In genomic region chr11:70467196-70468085, GRCh38 we compare ENCODE assay signal across 8 cellular contexts.
DNase-seq lines count a peak whose midpoint lies in the region; ATAC-seq and TF ChIP-seq lines count a peak whose summit lies in the region.

No MANE protein-coding gene starts in this region.

- ATAC-seq in HG02798 (IDR thresholded peaks at IDR 0.05; ENCODE audit: poor library complexity, unreplicated experiment) (no peak), HG03442 (IDR thresholded peaks at IDR 0.05; ENCODE audit: unreplicated experiment) (no peak)

- no peaks in the 10 kb centered on the region for H3K9me3 ChIP-seq in neural progenitor cell (ENCODE audit: low read depth)

- H3K9me3 Mint-ChIP-seq in activated CD4-positive, alpha-beta T cell treated with anti-CD3 and anti-CD28 coated beads, Interleukin-2, amount 10 ng/mL, durations not matched to agents 24 days and 14 days = no peaks in the 10 kb centered on the region
- no peaks in the 10 kb centered on the region for H3K9me3 Mint-ChIP-seq in neural progenitor cell

- H3K4me1 ChIP-seq in neural progenitor cell = peaks cover 4% of the 10 kb centered on the region

- no peak overlapping the region for H3K4me2 ChIP-seq in neural progenitor cell

- H3K9ac ChIP-seq in neural progenitor cell = no peak overlapping the region

- no peak overlapping the region for H3K4me3 ChIP-seq in neural progenitor cell

- H3K4me3 Mint-ChIP-seq in activated CD4-positive, alpha-beta T cell treated with anti-CD3 and anti-CD28 coated beads, Interleukin-2, amount 10 ng/mL, durations not matched to agents 24 days and 14 days = no peak overlapping the region
- no peak overlapping the region for H3K4me3 Mint-ChIP-seq in neural progenitor cell

- H3K27ac ChIP-seq in neural progenitor cell = no peak overlapping the region

- intact Hi-C loops in activated CD4-positive, alpha-beta T cell treated with anti-CD3 and anti-CD28 coated beads, Interleukin-2, amount 10 ng/mL, durations not matched to agents 24 days and 14 days (cut with micrococcal nuclease) = loop anchor here (5.0 kb wide), 1 partner anchor 290 kb away; no protein-coding TSS in a partner anchor

- peak; percentile 73 for DNase-seq in activated CD8-positive, alpha-beta memory T cell treated with anti-CD3 and anti-CD28 coated beads for 24 hours
- no peak for DNase-seq in activated CD8-positive, alpha-beta memory T cell treated with anti-CD3 and anti-CD28 coated beads, Interleukin-2, amount 50 U/mL, for 4 hours
- DNase-seq in NCI-H1105 treated with DMSO at 0.1 percent for 48 hours (lab: John Stamatoyannopoulos, UW) (peak; percentile 48), fibroblast of peridontal ligament (ENCODE audit: extremely low read depth) (peak; percentile 69), neural progenitor cell (ENCODE audit: low spot score) (peak; percentile 80)
- peak; percentile 83 for DNase-seq in activated CD4-positive, alpha-beta T cell treated with anti-CD3 and anti-CD28 coated beads, Interleukin-2, amount 10 ng/mL, durations not matched to agents 24 days and 14 days

- H2AFZ ChIP-seq in neural progenitor cell (replicated peaks) = peak overlapping the region; percentile 5

- no peaks in the 10 kb centered on the region for H3K36me3 Mint-ChIP-seq in activated CD4-positive, alpha-beta T cell treated with anti-CD3 and anti-CD28 coated beads, Interleukin-2, amount 10 ng/mL, durations not matched to agents 24 days and 14 days (ENCODE audit: low read depth)
- no peaks in the 10 kb centered on the region for H3K36me3 Mint-ChIP-seq in neural progenitor cell

- H3K4me1 Mint-ChIP-seq in activated CD4-positive, alpha-beta T cell treated with anti-CD3 and anti-CD28 coated beads, Interleukin-2, amount 10 ng/mL, durations not matched to agents 24 days and 14 days = peaks cover 2% of the 10 kb centered on the region
- H3K4me1 Mint-ChIP-seq in neural progenitor cell = peaks cover 14% of the 10 kb centered on the region

- H3K79me2 ChIP-seq in neural progenitor cell (ENCODE audit: low read depth) = no peaks in the 10 kb centered on the region

- peak; percentile 99 for TF ChIP-seq CTCF in neural progenitor cell (IDR thresholded peaks at IDR 0.05)

- no peaks in the 10 kb centered on the region for H3K27me3 ChIP-seq in neural progenitor cell

- no peaks in the 10 kb centered on the region for H3K36me3 ChIP-seq in neural progenitor cell

- no peaks in the 10 kb centered on the region for H3F3A ChIP-seq in neural progenitor cell (ENCODE audit: low read depth)

- no peak overlapping the region for H3K27ac Mint-ChIP-seq in activated CD4-positive, alpha-beta T cell treated with anti-CD3 and anti-CD28 coated beads, Interleukin-2, amount 10 ng/mL, durations not matched to agents 24 days and 14 days
- no peak overlapping the region for H3K27ac Mint-ChIP-seq in neural progenitor cell

- peaks cover 7% of the 10 kb centered on the region for H3K27me3 Mint-ChIP-seq in activated CD4-positive, alpha-beta T cell treated with anti-CD3 and anti-CD28 coated beads, Interleukin-2, amount 10 ng/mL, durations not matched to agents 24 days and 14 days
- peaks cover 14% of the 10 kb centered on the region for H3K27me3 Mint-ChIP-seq in neural progenitor cell (ENCODE audit: insufficient read depth, low read depth)

- H4K20me1 ChIP-seq in neural progenitor cell (ENCODE audit: low read depth) = no peaks in the 10 kb centered on the region
